Comparison of ENCODE assay signal across 9 cellular contexts in the genomic region with DNA sequence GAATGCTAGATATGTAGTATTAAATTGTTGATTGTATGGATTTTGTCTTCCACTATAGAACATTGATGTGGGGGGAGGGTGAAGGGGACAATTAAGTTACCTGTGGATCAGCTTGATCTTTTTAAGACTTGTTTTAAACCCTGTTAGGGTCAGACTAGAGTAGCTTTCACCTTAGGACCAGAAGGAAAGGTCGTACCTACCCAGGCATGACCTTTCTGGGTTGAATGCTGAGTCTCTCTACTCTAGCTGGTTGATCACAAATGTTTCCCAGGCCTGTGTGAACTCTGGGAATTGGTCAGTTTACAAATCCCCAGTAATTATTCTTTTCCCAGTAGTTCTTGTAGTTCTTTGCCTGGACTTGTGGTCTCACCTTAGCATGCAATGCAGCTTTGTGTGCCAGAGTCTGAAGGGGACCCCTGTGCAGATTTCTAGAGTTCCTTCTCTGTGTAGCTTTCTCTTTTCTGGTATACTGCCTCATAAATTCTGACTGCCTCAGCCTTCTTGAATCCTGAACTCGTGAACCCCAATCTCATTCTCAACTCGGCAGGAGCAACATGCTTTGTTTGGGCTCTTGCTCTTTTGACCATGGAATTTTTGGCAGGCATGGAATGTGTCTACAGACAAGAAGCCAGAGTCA. TPM values are rescaled to one million over a fixed set of nuclear protein-coding genes. Genes with fewer than 3 reads are reported as not detected.
DNase-seq lines count a peak whose midpoint lies in the region; ATAC-seq and TF ChIP-seq lines count a peak whose summit lies in the region.
"Had no signal": no experiment of that assay in that cellular context is flagged by ENCODE, and none has a peak within 500 bp of the region (broad histone marks: within the 10 kb centered on the region; RNA-seq: fewer than 3 reads in every experiment).

No MANE protein-coding gene starts in this region.

- H3K27ac ChIP-seq in HUES64 (ENCODE audit: low read depth, low read length), result peak overlapping the region; percentile 63
- peak overlapping the region; percentile 94 for H3K27ac ChIP-seq in brain microvascular endothelial cell
- peak overlapping the region; percentile 56 for H3K27ac ChIP-seq in muscle layer of duodenum (ENCODE audit: low read length)

- in situ Hi-C loops in brain microvascular endothelial cell (cut with HindIII; ENCODE audit: low pct_ligation_motif_present, low sequenced_read_pairs), result no loop called here

- H3K9me3 ChIP-seq in HUES64 (ENCODE audit: insufficient read depth, low read depth, low read length), result peaks cover 2% of the 10 kb centered on the region; the same call in 1 of the 2 replicates
- peaks cover 0 to 3% of the 10 kb centered on the region in 2 donors for H3K9me3 ChIP-seq in muscle layer of duodenum (ENCODE audit: control insufficient read depth in 1 of 2, low read length in 2 of 2)

- WGBS in HUES64, result 59% methylated on average over 3 of the region's 3 CpGs

- H3K27me3 ChIP-seq in HUES64 (ENCODE audit: insufficient read depth, low read length) (no peaks in the 10 kb centered on the region), brain microvascular endothelial cell (replicated peaks) (no peaks in the 10 kb centered on the region), muscle layer of duodenum (ENCODE audit: low read depth, low read length) (no peaks in the 10 kb centered on the region)

- H3K4me1 ChIP-seq in HUES64 (ENCODE audit: insufficient read depth, low read length), result peaks cover 22% of the 10 kb centered on the region
- no peaks in the 10 kb centered on the region for H3K4me1 ChIP-seq in muscle layer of duodenum (ENCODE audit: control insufficient read depth in 1 of 2, insufficient read depth in 2 of 2, low read length in 2 of 2)

- no peak for TF ChIP-seq CTCF in brain microvascular endothelial cell (IDR thresholded peaks at IDR 0.05; ENCODE audit: low read depth, low read length, missing control alignments)

- H3K36me3 ChIP-seq in HUES64 (ENCODE audit: insufficient read depth, low read length) (peaks cover 12% of the 10 kb centered on the region; the same call in 1 of the 2 replicates), brain microvascular endothelial cell (replicated peaks) (no peaks in the 10 kb centered on the region), muscle layer of duodenum (ENCODE audit: control insufficient read depth in 1 of 2, insufficient read depth in 2 of 2, low read length in 2 of 2) (peaks cover 9 to 44% of the 10 kb centered on the region in 2 donors)

- ATAC-seq in activated CD4-positive, CD25-positive, alpha-beta regulatory T cell treated with anti-CD3 and anti-CD28 coated beads, Interleukin-2, amount 50 U/mL, for 24 hours, result no peak
- ATAC-seq in GM18498 (IDR thresholded peaks at IDR 0.05; ENCODE audit: unreplicated experiment), result no peak

- H3K9ac ChIP-seq in HUES64 (ENCODE audit: low read depth, low read length), result peak overlapping the region; percentile 48; the same call in 1 of the 2 replicates

- H3K4me3 ChIP-seq in HUES64 (ENCODE audit: low read length), result no peak overlapping the region; the same call in 1 of the 2 replicates
- no peak overlapping the region for H3K4me3 ChIP-seq in brain microvascular endothelial cell (ENCODE audit: low read depth, low read length)
- no peak overlapping the region for H3K4me3 ChIP-seq in muscle layer of duodenum (ENCODE audit: low read depth in 1 of 2, low read length in 2 of 2)

- DNase-seq in AG08396 (ENCODE audit: low spot score), result peak; percentile 12
- DNase-seq in brain microvascular endothelial cell, result peak; percentile 92
- DNase-seq in NCI-H1105 (lab: John Stamatoyannopoulos, UW), result no peak
- DNase-seq in NCI-H2029 (lab: John Stamatoyannopoulos, UW), result no peak
- DNase-seq: GF-D8 had no signal

RNA-seq across cellular contexts. Expression of a gene that starts 54.0 kb away (rescaled TPM):
- polyA plus RNA-seq in HUES64 (2013, experiment 1 of 2), result 47.4 TPM
- 41.7 TPM for polyA plus RNA-seq in HUES64 (2013, experiment 2 of 2)

RNA-seq across cellular contexts. Expression of a gene that starts 54.3 kb away (rescaled TPM):
- polyA plus RNA-seq in HUES64 (2013, experiment 1 of 2), result 39.9 TPM
- 36.5 TPM for polyA plus RNA-seq in HUES64 (2013, experiment 2 of 2)

Comparison
In these comparisons a context has a peak if more than half of its experiments do, and no peak if none do; other contexts are left out.
1. DNase-seq: peak in AG08396 (single experiment) and brain microvascular endothelial cell (single experiment); none in NCI-H1105 (single experiment) and NCI-H2029 (single experiment).
2. Peak in every context shown above with its lines, with median percentiles within 50 percentile points of each other: H3K27ac ChIP-seq.